Comparison of ENCODE assay signal across 8 cellular contexts in the genomic region with DNA sequence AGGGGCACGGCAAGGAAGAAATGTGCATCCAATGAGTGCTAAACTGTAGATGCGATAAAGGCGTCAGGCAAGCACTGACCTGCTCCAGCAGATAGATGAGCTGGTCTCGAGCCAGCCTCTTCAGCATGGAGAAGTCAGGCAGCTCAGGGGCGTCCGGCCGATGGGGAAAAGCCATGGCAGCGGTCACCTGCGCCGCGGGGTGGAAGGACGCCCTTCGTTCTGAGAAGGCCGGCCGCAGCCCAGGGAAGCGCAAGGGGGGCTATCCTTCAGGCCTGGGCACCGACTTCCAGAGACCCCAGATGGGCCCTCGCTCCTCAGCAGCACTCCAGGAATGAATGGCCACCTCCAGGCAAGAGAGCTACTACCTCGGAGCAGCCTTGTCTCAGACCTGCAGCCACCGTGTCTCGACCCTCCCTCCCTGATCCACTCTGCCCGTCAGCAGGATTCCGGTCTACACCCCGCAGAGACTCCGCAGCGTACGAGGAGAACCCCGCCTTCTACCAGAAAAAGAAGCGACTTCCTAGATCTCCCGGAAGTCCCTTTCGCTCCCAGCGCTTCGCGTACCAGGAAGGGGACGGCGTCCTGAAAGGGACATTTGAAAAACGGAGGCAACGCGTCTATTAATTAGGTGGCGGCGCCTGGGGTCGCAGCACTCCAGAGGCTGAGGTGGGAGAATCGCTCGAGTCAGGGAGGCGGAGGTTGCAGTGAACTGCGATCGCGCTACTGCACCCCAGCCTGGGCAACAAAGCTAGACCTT. TPM values are rescaled to one million over a fixed set of nuclear protein-coding genes. Genes with fewer than 3 reads are reported as not detected.
DNase-seq lines count a peak whose midpoint lies in the region; ATAC-seq, FAIRE-seq and TF ChIP-seq lines count a peak whose summit lies in the region.

A gene (minus strand): TSS at position 520 of the 757 bp plus-strand sequence. CDS start 345 bp downstream, at position 175.

- no peak for TF ChIP-seq CTCF in KMS-11 (conservative IDR thresholded peaks at IDR 0.05; ENCODE audit: low read depth, low read length)

- H3K4me1 ChIP-seq in KMS-11 (ENCODE audit: low read depth, poor library complexity, severe bottlenecking): peaks cover 19% of the 10 kb centered on the region

- no peaks in the 10 kb centered on the region for H3K27me3 Mint-ChIP-seq in activated T-cell treated with anti-CD3 and anti-CD28 coated beads, Interleukin-2, amount 50 U/mL, for 72 hours (ENCODE audit: low read depth)
- H3K27me3 Mint-ChIP-seq in naive B cell: no peaks in the 10 kb centered on the region

- no peaks in the 10 kb centered on the region for H3K9me3 Mint-ChIP-seq in activated T-cell treated with anti-CD3 and anti-CD28 coated beads, Interleukin-2, amount 50 U/mL, for 72 hours
- H3K9me3 Mint-ChIP-seq in naive B cell: no peaks in the 10 kb centered on the region
- H3K9me3 Mint-ChIP-seq in stimulated activated effector memory CD8-positive, alpha-beta T cell treated with anti-CD3 and anti-CD28 coated beads, Interleukin-12 subunit alpha, Interleukin-12 subunit beta, amount 100 ng/mL, for 72 hours: no peaks in the 10 kb centered on the region

- no peak within 1 kb of the TSS for H3K4me3 ChIP-seq in KMS-11 (IDR thresholded peaks at IDR 0.05; ENCODE audit: insufficient read depth, low read depth, low read length)

- no peaks in the 10 kb centered on the region for H3K36me3 Mint-ChIP-seq in activated T-cell treated with anti-CD3 and anti-CD28 coated beads, Interleukin-2, amount 50 U/mL, for 72 hours (ENCODE audit: insufficient read depth in 2 of 2)
- no peaks in the 10 kb centered on the region for H3K36me3 Mint-ChIP-seq in naive B cell
- peaks cover 21% of the 10 kb centered on the region for H3K36me3 Mint-ChIP-seq in stimulated activated effector memory CD8-positive, alpha-beta T cell treated with anti-CD3 and anti-CD28 coated beads, Interleukin-12 subunit alpha, Interleukin-12 subunit beta, amount 100 ng/mL, for 72 hours

- peak within 1 kb of the TSS; percentile 41 for H3K9ac ChIP-seq in KMS-11

- peak within 1 kb of the TSS; percentile 92 for H3K27ac Mint-ChIP-seq in activated T-cell treated with anti-CD3 and anti-CD28 coated beads, Interleukin-2, amount 50 U/mL, for 72 hours
- H3K27ac Mint-ChIP-seq in naive B cell: peak within 1 kb of the TSS; percentile 88 to 96 (median 92)
- H3K27ac Mint-ChIP-seq in stimulated activated effector memory CD8-positive, alpha-beta T cell treated with anti-CD3 and anti-CD28 coated beads, Interleukin-12 subunit alpha, Interleukin-12 subunit beta, amount 100 ng/mL, for 72 hours: peak within 1 kb of the TSS; percentile 93

- no peaks in the 10 kb centered on the region for H3K27me3 ChIP-seq in KMS-11 (ENCODE audit: insufficient read depth, low read depth)

- FAIRE-seq in RCC 7860 (lab: Jason Lieb, UNC): no peak

- peak within 1 kb of the TSS; percentile 96 for H2AFZ ChIP-seq in KMS-11 (ENCODE audit: low read depth)

- peak within 1 kb of the TSS; percentile 86 to 93 for H3K4me3 Mint-ChIP-seq in activated T-cell treated with anti-CD3 and anti-CD28 coated beads, Interleukin-2, amount 50 U/mL, for 72 hours
- H3K4me3 Mint-ChIP-seq in naive B cell: peak within 1 kb of the TSS; percentile 87 to 99 (median 97)
- peak within 1 kb of the TSS; percentile 85 for H3K4me3 Mint-ChIP-seq in stimulated activated effector memory CD8-positive, alpha-beta T cell treated with anti-CD3 and anti-CD28 coated beads, Interleukin-12 subunit alpha, Interleukin-12 subunit beta, amount 100 ng/mL, for 72 hours

- peaks cover 11% of the 10 kb centered on the region; the same call in 1 of the 2 replicates for H3K79me2 ChIP-seq in KMS-11 (ENCODE audit: insufficient read depth, low read depth)

- no peaks in the 10 kb centered on the region for H4K20me1 ChIP-seq in KMS-11 (ENCODE audit: insufficient read depth)

- H3K4me1 Mint-ChIP-seq in activated T-cell treated with anti-CD3 and anti-CD28 coated beads, Interleukin-2, amount 50 U/mL, for 72 hours (ENCODE audit: low read depth): peaks cover 51% of the 10 kb centered on the region
- peaks cover 39 to 51% (median 48%) of the 10 kb centered on the region in 3 donors for H3K4me1 Mint-ChIP-seq in naive B cell
- H3K4me1 Mint-ChIP-seq in stimulated activated effector memory CD8-positive, alpha-beta T cell treated with anti-CD3 and anti-CD28 coated beads, Interleukin-12 subunit alpha, Interleukin-12 subunit beta, amount 100 ng/mL, for 72 hours: peaks cover 44% of the 10 kb centered on the region

- H3K36me3 ChIP-seq in KMS-11 (ENCODE audit: insufficient read depth): no peaks in the 10 kb centered on the region

- H3K4me2 ChIP-seq in KMS-11: peak within 1 kb of the TSS; percentile 100

- DNase-seq in DMS 273 (lab: John Stamatoyannopoulos, UW; ENCODE audit: unreplicated experiment): peak; percentile 90
- DNase-seq in RCC 7860 (ENCODE audit: low spot score): peak; percentile 71
- peak; percentile 74 to 82 for DNase-seq in activated T-cell treated with anti-CD3 and anti-CD28 coated beads, Interleukin-2, amount 50 U/mL, for 72 hours
- peak; percentile 83 for DNase-seq in fibroblast of gingiva (ENCODE audit: low read depth)
- peak; percentile 75 for DNase-seq in naive B cell
- DNase-seq in stimulated activated effector memory CD8-positive, alpha-beta T cell treated with anti-CD3 and anti-CD28 coated beads, Interleukin-12 subunit alpha, Interleukin-12 subunit beta, amount 100 ng/mL, for 72 hours (ENCODE audit: low spot score in 2 of 2): peak; percentile 48 to 89

- ATAC-seq in GM21717 (IDR thresholded peaks at IDR 0.05; ENCODE audit: unreplicated experiment): peak; percentile 80
- peak; percentile 88 to 91 for ATAC-seq in activated T-cell treated with anti-CD3 and anti-CD28 coated beads, Interleukin-2, amount 50 U/mL, for 72 hours (replicated peaks in 1 of 2)
- ATAC-seq in naive B cell (ENCODE audit: low read depth in 2 of 2): peak; percentile 81 to 85
- peak; percentile 87 for ATAC-seq in stimulated activated effector memory CD8-positive, alpha-beta T cell treated with anti-CD3 and anti-CD28 coated beads, Interleukin-12 subunit alpha, Interleukin-12 subunit beta, amount 100 ng/mL, for 72 hours

- H3K27ac ChIP-seq in KMS-11: no peak within 1 kb of the TSS; the same call in 1 of the 2 replicates

RNA-seq across cellular contexts. Expression of the gene that starts here (rescaled TPM):
- total RNA-seq in activated T-cell treated with anti-CD3 and anti-CD28 coated beads, Interleukin-2, amount 50 U/mL, for 72 hours: 10 to 100 TPM; 24.4 to 25.5 TPM
- 1 to 10 TPM; 4.6 to 7.5 (median 6.5) TPM for polyA plus RNA-seq in naive B cell (ENCODE audit: low read depth in 6 of 6)
